8 cellular contexts compared by ENCODE assay signal in genomic region chr20:34525342-34525708, GRCh38.
DNase-seq lines count a peak whose midpoint lies in the region; ATAC-seq and TF ChIP-seq lines count a peak whose summit lies in the region.
"Had no signal": no experiment of that assay in that cellular context is flagged by ENCODE, and none has a peak within 500 bp of the region (broad histone marks: within the 10 kb centered on the region; RNA-seq: fewer than 3 reads in every experiment).

No MANE protein-coding gene starts in this region.

- TF ChIP-seq CTCF in RWPE2 (IDR thresholded peaks at IDR 0.05; ENCODE audit: poor library complexity, severe bottlenecking) (no peak), coronary artery (IDR thresholded peaks at IDR 0.05) (no peak), tibial artery (IDR thresholded peaks at IDR 0.05) (no peak)

- H3K27ac ChIP-seq in RWPE2 (ENCODE audit: poor library complexity, severe bottlenecking), result peak overlapping the region; percentile 60
- H3K27ac ChIP-seq in coronary artery, result peak overlapping the region; percentile 10 to 87
- peak overlapping the region; percentile 70 for H3K27ac ChIP-seq in muscle layer of duodenum (ENCODE audit: low read length)
- H3K27ac ChIP-seq in tibial artery, result peak overlapping the region; percentile 57 to 62

- H3K4me3 ChIP-seq in RWPE2 (ENCODE audit: severe bottlenecking) (no peak overlapping the region), coronary artery (no peak overlapping the region), muscle layer of duodenum (ENCODE audit: low read depth in 1 of 2, low read length in 2 of 2) (no peak overlapping the region), tibial artery (no peak overlapping the region)

- no peak for DNase-seq in RWPE2 (ENCODE audit: low spot score)
- no peak for DNase-seq in coronary artery (ENCODE audit: low spot score)
- DNase-seq in tibial artery, result no peak
- no peak for DNase-seq in NCI-H2196 treated with DMSO at 0.1 percent for 48 hours (lab: John Stamatoyannopoulos, UW; ENCODE audit: unreplicated experiment)
- DNase-seq in T-helper 1 cell, result no peak
- DNase-seq: NCI-H82 had no signal

- ATAC-seq in RWPE2 (ENCODE audit: low read depth) (no peak; the same call in 2 of the 3 replicates), HG03097 (IDR thresholded peaks at IDR 0.05; ENCODE audit: low FRiP score, unreplicated experiment) (no peak)

- intact Hi-C loops in tibial artery (cut with DNase I; ENCODE audit: low total_unique reads), result no loop called here

- H3K9me3 ChIP-seq in RWPE2 (ENCODE audit: severe bottlenecking), result no peaks in the 10 kb centered on the region
- H3K9me3 ChIP-seq in muscle layer of duodenum (ENCODE audit: control insufficient read depth in 1 of 2, low read length in 2 of 2), result no peaks in the 10 kb centered on the region
- H3K9me3 ChIP-seq in tibial artery, result no peaks in the 10 kb centered on the region

- H3K27me3 ChIP-seq in RWPE2 (ENCODE audit: insufficient read depth, poor library complexity, severe bottlenecking), result no peaks in the 10 kb centered on the region
- H3K27me3 ChIP-seq in muscle layer of duodenum (ENCODE audit: low read depth, low read length), result no peaks in the 10 kb centered on the region
- no peaks in the 10 kb centered on the region for H3K27me3 ChIP-seq in tibial artery

- H3K36me3 ChIP-seq in RWPE2 (ENCODE audit: low read depth), result peaks cover 59% of the 10 kb centered on the region
- H3K36me3 ChIP-seq in muscle layer of duodenum (ENCODE audit: control insufficient read depth in 1 of 2, insufficient read depth in 2 of 2, low read length in 2 of 2), result peaks cover 19 to 29% of the 10 kb centered on the region in 2 donors
- peaks cover 31 to 48% (median 39%) of the 10 kb centered on the region in 3 donors for H3K36me3 ChIP-seq in tibial artery

- H3K4me1 ChIP-seq in RWPE2 (ENCODE audit: insufficient read depth, poor library complexity, severe bottlenecking) (peaks cover 18% of the 10 kb centered on the region), muscle layer of duodenum (ENCODE audit: control insufficient read depth in 1 of 2, insufficient read depth in 2 of 2, low read length in 2 of 2) (peaks cover 17 to 56% of the 10 kb centered on the region in 2 donors), tibial artery (peaks cover 0 to 86% (median 59%) of the 10 kb centered on the region in 4 donors)
